In the genomic region with DNA sequence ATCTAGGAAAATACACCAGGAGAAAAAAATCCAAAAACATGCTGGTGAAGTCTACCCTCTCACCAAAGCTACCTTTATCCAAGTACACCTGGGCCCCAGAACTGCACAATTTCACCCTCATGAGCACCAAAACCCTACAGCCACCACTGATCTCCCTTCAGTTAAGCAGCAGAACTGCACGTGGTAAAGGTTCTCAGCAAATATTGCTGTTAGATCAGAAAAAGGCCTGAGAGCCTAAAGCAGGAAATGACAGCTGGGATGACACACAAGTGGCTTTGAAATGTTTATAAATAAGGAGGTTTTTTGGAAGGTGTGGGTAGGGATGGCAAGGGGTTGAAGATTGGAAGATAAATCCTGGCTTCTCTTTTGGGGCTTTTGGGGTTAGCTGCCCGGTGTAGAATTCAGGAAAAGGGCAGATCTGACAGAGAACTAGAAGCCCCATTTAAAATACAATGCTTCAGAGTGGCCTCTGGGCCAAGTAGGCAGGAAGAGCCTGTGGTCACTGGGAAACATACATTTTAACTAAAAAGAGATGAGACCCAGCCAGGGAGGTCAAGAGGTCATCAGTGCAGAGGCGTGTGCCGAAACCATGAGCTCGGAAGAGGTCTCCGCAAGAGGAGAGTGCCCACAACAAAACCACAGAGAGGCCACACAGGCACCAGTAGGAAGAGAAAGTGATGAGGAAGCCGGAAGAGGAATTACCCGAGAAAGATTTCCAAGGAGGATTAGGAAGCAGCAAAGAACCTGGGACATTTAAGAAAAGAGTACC, we compare ENCODE assay signal across 1 cellular context.
TF ChIP-seq lines count a peak whose summit lies in the region.

No MANE protein-coding gene starts in this region.

TF ChIP-seq in H1, 55 proteins besides CTCF, POLR2A, EP300 and RAD21:
- TF ChIP-seq ZNF274 (IDR thresholded peaks at IDR 0.05; ENCODE audit: borderline replicate concordance, extremely low read depth, low read length) (no peak), RBBP5 (IDR thresholded peaks at IDR 0.05; ENCODE audit: borderline replicate concordance, low read depth, low read length) (no peak), GTF2F1 (IDR thresholded peaks at IDR 0.05; ENCODE audit: borderline replicate concordance, low read depth, low read length) (no peak), NANOG (IDR thresholded peaks at IDR 0.05; ENCODE audit: insufficient read depth, low read depth, low read length, poor library complexity, severe bottlenecking) (no peak), RXRA (IDR thresholded peaks at IDR 0.05; ENCODE audit: insufficient read depth, low read depth, low read length) (no peak), EGR1 (IDR thresholded peaks at IDR 0.05; ENCODE audit: borderline replicate concordance, low read depth, low read length) (no peak), RFX5 (IDR thresholded peaks at IDR 0.05; ENCODE audit: borderline replicate concordance, low read depth, low read length) (no peak), CREB1 (IDR thresholded peaks at IDR 0.05) (no peak), SRF (IDR thresholded peaks at IDR 0.05; ENCODE audit: low read depth, low read length) (no peak)
- TF ChIP-seq, protein P1, sequence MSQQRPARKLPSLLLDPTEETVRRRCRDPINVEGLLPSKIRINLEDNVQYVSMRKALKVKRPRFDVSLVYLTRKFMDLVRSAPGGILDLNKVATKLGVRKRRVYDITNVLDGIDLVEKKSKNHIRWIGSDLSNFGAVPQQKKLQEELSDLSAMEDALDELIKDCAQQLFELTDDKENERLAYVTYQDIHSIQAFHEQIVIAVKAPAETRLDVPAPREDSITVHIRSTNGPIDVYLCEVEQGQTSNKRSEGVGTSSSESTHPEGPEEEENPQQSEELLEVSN (IDR thresholded peaks at IDR 0.05), result no peak
